9 cellular contexts compared by ENCODE assay signal in the genomic region with DNA sequence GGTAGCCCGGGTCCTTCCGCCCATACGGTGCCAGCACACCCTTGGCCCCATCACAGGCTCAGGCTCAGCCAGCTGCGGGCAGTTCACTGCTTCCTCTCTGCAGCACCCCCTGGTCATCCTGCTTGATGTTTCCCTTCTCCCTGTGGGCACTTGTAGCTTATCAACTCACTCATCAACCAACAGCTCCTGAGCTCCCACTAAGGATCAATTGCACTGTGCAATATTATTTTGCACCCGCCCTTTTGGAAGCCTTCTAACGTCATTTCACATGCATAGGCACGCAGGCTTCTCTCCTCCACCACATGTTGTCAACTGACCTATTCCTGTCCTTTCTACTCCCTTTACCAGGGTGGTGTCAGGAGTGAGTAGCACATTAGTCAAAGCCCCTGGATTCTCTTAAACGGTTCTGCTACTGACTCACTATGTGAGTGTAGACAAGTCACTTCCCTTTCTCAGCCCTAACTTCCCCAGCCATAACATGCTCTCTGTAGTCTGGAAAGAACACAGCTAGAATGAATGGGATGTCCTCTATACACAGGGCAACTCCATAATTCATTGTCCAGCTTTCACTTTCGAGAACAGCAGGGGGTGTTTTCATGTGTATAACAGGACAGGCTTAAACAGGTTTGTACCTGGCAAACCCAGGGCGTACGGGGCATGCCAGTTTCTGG. TPM values are rescaled to one million over a fixed set of nuclear protein-coding genes. Genes with fewer than 3 reads are reported as not detected.
DNase-seq lines count a peak whose midpoint lies in the region; ATAC-seq and TF ChIP-seq lines count a peak whose summit lies in the region.
"Had no signal": no experiment of that assay in that cellular context is flagged by ENCODE, and none has a peak within 500 bp of the region (broad histone marks: within the 10 kb centered on the region; RNA-seq: fewer than 3 reads in every experiment).

No MANE protein-coding gene starts in this region.

- H4K20me1 ChIP-seq in IMR-90 (ENCODE audit: insufficient read depth, low read length): no peaks in the 10 kb centered on the region

- H3K9me3 ChIP-seq in IMR-90 (ENCODE audit: control insufficient read depth, insufficient read depth, low read length): no peaks in the 10 kb centered on the region
- H3K9me3 ChIP-seq in effector memory CD4-positive, alpha-beta T cell (ENCODE audit: control insufficient read depth, low read length): no peaks in the 10 kb centered on the region

- peak; percentile 42 for TF ChIP-seq RAD21 in IMR-90 (IDR thresholded peaks at IDR 0.05; ENCODE audit: low read length)

- H2BK20ac ChIP-seq in IMR-90 (ENCODE audit: low read depth, low read length): peak overlapping the region; percentile 84

- peak overlapping the region; percentile 52; the same call in 1 of the 2 replicates for H3K56ac ChIP-seq in IMR-90 (ENCODE audit: extremely low read depth, insufficient read depth, low read length)

- peak overlapping the region; percentile 54; the same call in 1 of the 2 replicates for H3K27ac ChIP-seq in IMR-90 (ENCODE audit: insufficient read depth, low read length)
- H3K27ac ChIP-seq in effector memory CD4-positive, alpha-beta T cell (ENCODE audit: insufficient read depth, low read length, poor library complexity, severe bottlenecking): no peak overlapping the region

- H2BK120ac ChIP-seq in IMR-90 (ENCODE audit: low read depth, low read length): peak overlapping the region; percentile 98

- ATAC-seq in IMR-90 (ENCODE audit: low read depth) (peak; percentile 75), left lobe of liver (peak; percentile 84), GM21390 (IDR thresholded peaks at IDR 0.05; ENCODE audit: unreplicated experiment) (no peak)

- H3K27me3 Mint-ChIP-seq in activated CD4-positive, alpha-beta T cell treated with anti-CD3 and anti-CD28 coated beads, Interleukin-2, amount 10 ng/mL, durations not matched to agents 24 days and 14 days: peaks cover 2% of the 10 kb centered on the region

- no peak overlapping the region for H3K4me3 Mint-ChIP-seq in activated CD4-positive, alpha-beta T cell treated with anti-CD3 and anti-CD28 coated beads, Interleukin-2, amount 10 ng/mL, durations not matched to agents 24 days and 14 days
- H3K4me3 Mint-ChIP-seq: activated naive CD8-positive, alpha-beta T cell treated with anti-CD3 and anti-CD28 coated beads, Interleukin-2, amount 10 ng/mL, durations not matched to agents 7 days and 5 days had no signal

- peak overlapping the region; percentile 97; the same call in 2 of the 3 replicates for H2BK15ac ChIP-seq in IMR-90 (ENCODE audit: low read depth, low read length)

- CTCF ChIA-PET in IMR-90 (lab: Yijun Ruan, JAX): interaction anchor here (1.2 kb wide), 1 partner anchor 9 kb away, joined by 3 read pairs; no protein-coding TSS in a partner anchor

- peak overlapping the region; percentile 64 for H4K91ac ChIP-seq in IMR-90 (ENCODE audit: insufficient read depth, low read depth, low read length)

- H3K79me1 ChIP-seq in IMR-90 (ENCODE audit: low read depth in 1 of 2, low read length in 2 of 2): peaks cover 0 to 12% of the 10 kb centered on the region in 2 experiments; a peak in 1 of 4 replicates

- no peaks in the 10 kb centered on the region for H3K27me3 ChIP-seq in IMR-90 (ENCODE audit: control insufficient read depth, insufficient read depth, low read length)
- no peaks in the 10 kb centered on the region for H3K27me3 ChIP-seq in effector memory CD4-positive, alpha-beta T cell (replicated peaks; ENCODE audit: control insufficient read depth, insufficient read depth, low read length, poor library complexity, severe bottlenecking)

- peaks cover 28% of the 10 kb centered on the region for H3K9me1 ChIP-seq in IMR-90 (ENCODE audit: insufficient read depth, low read length)

- H2BK5ac ChIP-seq in IMR-90 (ENCODE audit: low read depth, low read length, poor library complexity, severe bottlenecking): peak overlapping the region; percentile 87

- no TSS peak for BruUV-seq in IMR-90 (replicated peaks; lab: Mats Ljungman, UMichigan)

- H3K4me1 Mint-ChIP-seq in activated CD4-positive, alpha-beta T cell treated with anti-CD3 and anti-CD28 coated beads, Interleukin-2, amount 10 ng/mL, durations not matched to agents 24 days and 14 days: peaks cover 18% of the 10 kb centered on the region

- WGBS in IMR-90 (ENCODE audit: extremely low coverage in 2 of 2, insufficient read length in 1 of 2), 2 experiments: 36% methylated on average over 5 of the region's 11 CpGs; no CpG with 5 or more reads in 1 of the 2 experiments

- in situ Hi-C loops in IMR-90 (cut with MboI; ENCODE audit: low sequenced_read_pairs) (no loop called here), astrocyte of the cerebellum (cut with HindIII; ENCODE audit: low sequenced_read_pairs) (no loop called here)

- POLR2A ChIA-PET in IMR-90 (lab: Charles Lee; ENCODE audit: unreplicated experiment): no interaction called here

- peak overlapping the region; percentile 42; the same call in 1 of the 2 replicates for H4K5ac ChIP-seq in IMR-90 (ENCODE audit: low read depth, low read length)

- peak overlapping the region; percentile 51; the same call in 1 of the 2 replicates for H3K4me2 ChIP-seq in IMR-90 (ENCODE audit: low read depth, low read length)

- H3K4me3 ChIP-seq in IMR-90 (ENCODE audit: insufficient read depth, low read depth, low read length) (no peak overlapping the region), astrocyte of the cerebellum (ENCODE audit: low read depth, low read length) (no peak overlapping the region)
- no peak overlapping the region for H3K4me3 ChIP-seq in effector memory CD4-positive, alpha-beta T cell (ENCODE audit: insufficient read depth, low read depth, low read length, poor library complexity, severe bottlenecking)

- peak overlapping the region; percentile 39; the same call in 1 of the 2 replicates for H3K18ac ChIP-seq in IMR-90 (ENCODE audit: low read depth, low read length)

- H2AK5ac ChIP-seq in IMR-90 (ENCODE audit: low read depth, low read length): peak overlapping the region; percentile 86

- H3K4me1 ChIP-seq in IMR-90 (ENCODE audit: control insufficient read depth, insufficient read depth, low read length): peaks cover 22% of the 10 kb centered on the region
- no peaks in the 10 kb centered on the region for H3K4me1 ChIP-seq in effector memory CD4-positive, alpha-beta T cell (ENCODE audit: control insufficient read depth, insufficient read depth, low read length, poor library complexity, severe bottlenecking)

- DNase-seq in activated CD4-positive, alpha-beta T cell treated with anti-CD3 and anti-CD28 coated beads, Interleukin-2, amount 10 ng/mL, durations not matched to agents 24 days and 14 days: no peak
- DNase-seq in activated CD4-positive, alpha-beta T cell treated with anti-CD3 and anti-CD28 coated beads for 1 hour: no peak
- DNase-seq in IMR-90: peak; percentile 99
- DNase-seq in astrocyte of the cerebellum (ENCODE audit: low read depth): peak; percentile 5
- DNase-seq in left lobe of liver (ENCODE audit: low spot score): no peak
- no peak for DNase-seq in T-helper 9 cell
- no peak for DNase-seq in effector memory CD4-positive, alpha-beta T cell
- DNase-seq: activated naive CD8-positive, alpha-beta T cell treated with anti-CD3 and anti-CD28 coated beads, Interleukin-2, amount 10 ng/mL, durations not matched to agents 7 days and 5 days had no signal

- TF ChIP-seq POLR2A in IMR-90 (IDR thresholded peaks at IDR 0.05; ENCODE audit: low read depth, low read length): no peak; the same call in 1 of the 2 replicates

- peak overlapping the region; percentile 91 for H3K23ac ChIP-seq in IMR-90 (ENCODE audit: low read depth, low read length)

- no peaks in the 10 kb centered on the region for H3K36me3 ChIP-seq in IMR-90 (ENCODE audit: control insufficient read depth, insufficient read depth, low read length)
- no peaks in the 10 kb centered on the region for H3K36me3 ChIP-seq in effector memory CD4-positive, alpha-beta T cell (ENCODE audit: control insufficient read depth, insufficient read depth, low read length)

- H3K9ac ChIP-seq in IMR-90 (ENCODE audit: low read depth, low read length): no peak overlapping the region; the same call in 1 of the 2 replicates

- peak overlapping the region; percentile 81 for H3K4ac ChIP-seq in IMR-90 (ENCODE audit: low read depth, low read length)

- peak overlapping the region; percentile 77 for H2AK9ac ChIP-seq in IMR-90 (replicated peaks; ENCODE audit: low read depth, low read length, poor library complexity)

- peaks cover 4% of the 10 kb centered on the region for H3K9me3 Mint-ChIP-seq in activated CD4-positive, alpha-beta T cell treated with anti-CD3 and anti-CD28 coated beads, Interleukin-2, amount 10 ng/mL, durations not matched to agents 24 days and 14 days
- H3K9me3 Mint-ChIP-seq: activated naive CD8-positive, alpha-beta T cell treated with anti-CD3 and anti-CD28 coated beads, Interleukin-2, amount 10 ng/mL, durations not matched to agents 7 days and 5 days had no signal

- no peaks in the 10 kb centered on the region for H3K36me3 Mint-ChIP-seq in activated CD4-positive, alpha-beta T cell treated with anti-CD3 and anti-CD28 coated beads, Interleukin-2, amount 10 ng/mL, durations not matched to agents 24 days and 14 days (ENCODE audit: low read depth)
- H3K36me3 Mint-ChIP-seq: activated naive CD8-positive, alpha-beta T cell treated with anti-CD3 and anti-CD28 coated beads, Interleukin-2, amount 10 ng/mL, durations not matched to agents 7 days and 5 days had no signal

- H2AFZ ChIP-seq in IMR-90 (replicated peaks; ENCODE audit: low read length, poor library complexity): peak overlapping the region; percentile 63

- intact Hi-C loops in activated CD4-positive, alpha-beta T cell treated with anti-CD3 and anti-CD28 coated beads, Interleukin-2, amount 10 ng/mL, durations not matched to agents 24 days and 14 days (cut with micrococcal nuclease): loop anchor here (2.0 kb wide), 1 partner anchor 44 kb away; no protein-coding TSS in a partner anchor
- intact Hi-C loops in IMR-90 (cut with micrococcal nuclease): no loop called here

- dilution Hi-C loops in IMR-90 (cut with HindIII; ENCODE audit: low sequenced_read_pairs, unreplicated experiment): no loop called here

- H4K8ac ChIP-seq in IMR-90 (ENCODE audit: low read depth in 2 of 2, low read length in 2 of 2): peak overlapping the region; percentile 50 to 91

- H3K14ac ChIP-seq in IMR-90 (replicated peaks; ENCODE audit: low read depth, low read length): peak overlapping the region; percentile 91

- no peak; the same call in 1 of the 2 replicates for TF ChIP-seq CTCF in IMR-90 (conservative IDR thresholded peaks at IDR 0.05; ENCODE audit: low read depth, low read length)
- no peak for TF ChIP-seq CTCF in astrocyte of the cerebellum (IDR thresholded peaks at IDR 0.05; ENCODE audit: low read depth, low read length, missing control alignments)

- peak overlapping the region; percentile 55 for H3K27ac Mint-ChIP-seq in activated CD4-positive, alpha-beta T cell treated with anti-CD3 and anti-CD28 coated beads, Interleukin-2, amount 10 ng/mL, durations not matched to agents 24 days and 14 days
- H3K27ac Mint-ChIP-seq: activated naive CD8-positive, alpha-beta T cell treated with anti-CD3 and anti-CD28 coated beads, Interleukin-2, amount 10 ng/mL, durations not matched to agents 7 days and 5 days had no signal

RNA-seq across cellular contexts. Expression of a gene that starts 47.1 kb away (rescaled TPM):
- 206 and 217 TPM in 2 replicates for total RNA-seq in activated CD4-positive, alpha-beta T cell treated with anti-CD3 and anti-CD28 coated beads, Interleukin-2, amount 10 ng/mL, durations not matched to agents 24 days and 14 days
- 37.2 and 47.0 TPM in 2 replicates for total RNA-seq in IMR-90 (2012; rRNA removed)
- 56.5 and 66.6 TPM in 2 replicates for polyA plus RNA-seq in IMR-90 (2012; rRNA removed)
- polyA plus RNA-seq in IMR-90 (2012; cell fraction: cytosol; rRNA removed): 12.6 and 82.3 TPM in 2 replicates
- 216 and 242 TPM in 2 replicates for polyA plus RNA-seq in IMR-90 (2012; cell fraction: nucleus; rRNA removed; ENCODE audit: low replicate concordance)
- 48.7 TPM for total RNA-seq in left lobe of liver

Comparison
In these comparisons a context has a peak if more than half of its experiments do, and no peak if none do; other contexts are left out.
1. DNase-seq: peak in IMR-90 (single experiment) and astrocyte of the cerebellum (single experiment); none in activated CD4-positive, alpha-beta T cell treated with anti-CD3 and anti-CD28 coated beads, Interleukin-2, amount 10 ng/mL, durations not matched to agents 24 days and 14 days (single experiment), activated CD4-positive, alpha-beta T cell treated with anti-CD3 and anti-CD28 coated beads for 1 hour (single experiment), left lobe of liver (single experiment), T-helper 9 cell (single experiment) and effector memory CD4-positive, alpha-beta T cell (0 of 3).